ENCODE assay signal across 1 cellular context in the genomic region with DNA sequence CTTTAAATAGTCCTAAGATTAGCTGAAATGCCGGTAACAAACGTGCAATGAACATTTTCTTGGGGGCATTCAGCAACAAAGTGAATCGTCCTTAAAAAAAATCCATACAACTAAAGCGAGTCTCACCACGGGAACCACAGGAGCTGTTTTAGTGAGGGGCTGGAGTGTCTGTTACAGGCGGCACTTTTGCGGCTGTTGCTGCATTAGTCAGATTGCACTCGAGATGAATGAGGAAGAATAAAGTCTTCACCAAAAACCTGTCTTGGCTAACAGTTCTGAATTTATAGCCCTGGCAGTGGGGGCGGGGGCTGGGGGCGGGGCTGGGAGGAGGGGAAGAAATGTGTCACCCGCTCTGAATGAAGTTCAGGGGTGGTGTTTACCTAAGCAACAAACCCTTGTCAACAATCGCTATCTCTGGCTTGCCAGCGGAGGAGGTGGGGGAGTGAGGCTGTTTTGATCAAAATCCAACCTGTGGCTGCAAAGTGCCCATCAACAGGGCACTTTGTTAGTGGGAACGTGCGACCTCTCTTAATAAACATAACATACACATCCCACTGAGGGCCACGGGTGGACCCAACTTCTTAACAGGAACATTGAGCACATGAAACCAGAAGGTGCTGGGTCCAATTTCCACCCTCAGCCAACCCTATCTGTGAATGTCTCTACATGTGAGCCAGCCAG.
TF ChIP-seq lines count a peak whose summit lies in the region.

No MANE protein-coding gene starts in this region.

TF ChIP-seq in HepG2, 621 proteins besides CTCF, POLR2A, EP300 and RAD21 (continued from another document and continues in another):
- TF ChIP-seq UBTF (CRISPR knock-in tag; IDR thresholded peaks at IDR 0.05), result no peak
- TF ChIP-seq SOX13 (IDR thresholded peaks at IDR 0.05), result no peak
- peak in 1 of 2 experiments; percentile 60; a peak in 1 of 4 replicates for TF ChIP-seq SOX13 (CRISPR knock-in tag; conservative IDR thresholded peaks at IDR 0.05 in 1 of 2, IDR thresholded peaks at IDR 0.05 in 1 of 2)
- TF ChIP-seq, protein P1, sequence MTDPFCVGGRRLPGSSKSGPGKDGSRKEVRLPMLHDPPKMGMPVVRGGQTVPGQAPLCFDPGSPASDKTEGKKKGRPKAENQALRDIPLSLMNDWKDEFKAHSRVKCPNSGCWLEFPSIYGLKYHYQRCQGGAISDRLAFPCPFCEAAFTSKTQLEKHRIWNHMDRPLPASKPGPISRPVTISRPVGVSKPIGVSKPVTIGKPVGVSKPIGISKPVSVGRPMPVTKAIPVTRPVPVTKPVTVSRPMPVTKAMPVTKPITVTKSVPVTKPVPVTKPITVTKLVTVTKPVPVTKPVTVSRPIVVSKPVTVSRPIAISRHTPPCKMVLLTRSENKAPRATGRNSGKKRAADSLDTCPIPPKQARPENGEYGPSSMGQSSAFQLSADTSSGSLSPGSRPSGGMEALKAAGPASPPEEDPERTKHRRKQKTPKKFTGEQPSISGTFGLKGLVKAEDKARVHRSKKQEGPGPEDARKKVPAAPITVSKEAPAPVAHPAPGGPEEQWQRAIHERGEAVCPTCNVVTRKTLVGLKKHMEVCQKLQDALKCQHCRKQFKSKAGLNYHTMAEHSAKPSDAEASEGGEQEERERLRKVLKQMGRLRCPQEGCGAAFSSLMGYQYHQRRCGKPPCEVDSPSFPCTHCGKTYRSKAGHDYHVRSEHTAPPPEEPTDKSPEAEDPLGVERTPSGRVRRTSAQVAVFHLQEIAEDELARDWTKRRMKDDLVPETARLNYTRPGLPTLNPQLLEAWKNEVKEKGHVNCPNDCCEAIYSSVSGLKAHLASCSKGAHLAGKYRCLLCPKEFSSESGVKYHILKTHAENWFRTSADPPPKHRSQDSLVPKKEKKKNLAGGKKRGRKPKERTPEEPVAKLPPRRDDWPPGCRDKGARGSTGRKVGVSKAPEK (CRISPR knock-in tag; IDR thresholded peaks at IDR 0.05; ENCODE audit: borderline replicate concordance), result no peak
- TF ChIP-seq EEA1 (CRISPR knock-in tag; IDR thresholded peaks at IDR 0.05; ENCODE audit: borderline replicate concordance), result no peak
- TF ChIP-seq ZNF563 (CRISPR knock-in tag; IDR thresholded peaks at IDR 0.05), result no peak
- TF ChIP-seq ZNF431 (CRISPR knock-in tag; IDR thresholded peaks at IDR 0.05; ENCODE audit: borderline replicate concordance, low read depth), result no peak
- TF ChIP-seq SALL1 (CRISPR knock-in tag; IDR thresholded peaks at IDR 0.05), result peak; percentile 57
- TF ChIP-seq ZKSCAN5 (CRISPR knock-in tag; IDR thresholded peaks at IDR 0.05), result no peak
- TF ChIP-seq ZNF75D (CRISPR knock-in tag; IDR thresholded peaks at IDR 0.05; ENCODE audit: borderline replicate concordance), result no peak
- TF ChIP-seq, protein P2, sequence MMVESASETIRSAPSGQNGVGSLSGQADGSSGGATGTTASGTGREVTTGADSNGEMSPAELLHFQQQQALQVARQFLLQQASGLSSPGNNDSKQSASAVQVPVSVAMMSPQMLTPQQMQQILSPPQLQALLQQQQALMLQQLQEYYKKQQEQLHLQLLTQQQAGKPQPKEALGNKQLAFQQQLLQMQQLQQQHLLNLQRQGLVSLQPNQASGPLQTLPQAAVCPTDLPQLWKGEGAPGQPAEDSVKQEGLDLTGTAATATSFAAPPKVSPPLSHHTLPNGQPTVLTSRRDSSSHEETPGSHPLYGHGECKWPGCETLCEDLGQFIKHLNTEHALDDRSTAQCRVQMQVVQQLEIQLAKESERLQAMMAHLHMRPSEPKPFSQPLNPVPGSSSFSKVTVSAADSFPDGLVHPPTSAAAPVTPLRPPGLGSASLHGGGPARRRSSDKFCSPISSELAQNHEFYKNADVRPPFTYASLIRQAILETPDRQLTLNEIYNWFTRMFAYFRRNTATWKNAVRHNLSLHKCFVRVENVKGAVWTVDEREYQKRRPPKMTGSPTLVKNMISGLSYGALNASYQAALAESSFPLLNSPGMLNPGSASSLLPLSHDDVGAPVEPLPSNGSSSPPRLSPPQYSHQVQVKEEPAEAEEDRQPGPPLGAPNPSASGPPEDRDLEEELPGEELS (CRISPR knock-in tag; IDR thresholded peaks at IDR 0.05), result peak; percentile 95
- TF ChIP-seq CHCHD3 (CRISPR knock-in tag; IDR thresholded peaks at IDR 0.05), result no peak
- TF ChIP-seq SOX5 (CRISPR knock-in tag; IDR thresholded peaks at IDR 0.05; ENCODE audit: borderline replicate concordance), result peak; percentile 29; the same call in 1 of the 2 replicates
- peak; percentile 18 for TF ChIP-seq TEAD3 (CRISPR knock-in tag; optimal IDR thresholded peaks at IDR 0.05; ENCODE audit: borderline replicate concordance)
- TF ChIP-seq HOXA9 (CRISPR knock-in tag; IDR thresholded peaks at IDR 0.05; ENCODE audit: borderline replicate concordance), result no peak
- TF ChIP-seq ONECUT2 (CRISPR knock-in tag; IDR thresholded peaks at IDR 0.05), result no peak
- peak; percentile 7; the same call in 1 of the 2 replicates for TF ChIP-seq RARA (CRISPR knock-in tag; IDR thresholded peaks at IDR 0.05)
- no peak for TF ChIP-seq ZNF274 (CRISPR knock-in tag; IDR thresholded peaks at IDR 0.05)
- TF ChIP-seq ZNF597 (CRISPR knock-in tag; IDR thresholded peaks at IDR 0.05), result no peak
- TF ChIP-seq ZNF556 (CRISPR knock-in tag; IDR thresholded peaks at IDR 0.05; ENCODE audit: borderline replicate concordance), result no peak
- no peak for TF ChIP-seq ZNF142 (CRISPR knock-in tag; IDR thresholded peaks at IDR 0.05)
- no peak for TF ChIP-seq REST (IDR thresholded peaks at IDR 0.05; ENCODE audit: borderline replicate concordance in 1 of 2, low read depth in 1 of 2, low read length in 2 of 2)
- no peak for TF ChIP-seq POLR2AphosphoS5 (IDR thresholded peaks at IDR 0.05; ENCODE audit: low read depth, low read length)
- TF ChIP-seq ZBTB7B (CRISPR knock-in tag; IDR thresholded peaks at IDR 0.05), result no peak
- TF ChIP-seq PHF5A (CRISPR knock-in tag; IDR thresholded peaks at IDR 0.05; ENCODE audit: low read depth, unreplicated experiment), result no peak
- TF ChIP-seq ARID3A (IDR thresholded peaks at IDR 0.05; ENCODE audit: low read depth, low read length), result 0 out of 2 replicates have a peak, but pooled peaks have one; percentile 35
- no peak for TF ChIP-seq NFRKB (IDR thresholded peaks at IDR 0.05)
- TF ChIP-seq MTA3 (CRISPR knock-in tag; IDR thresholded peaks at IDR 0.05), result no peak
- no peak for TF ChIP-seq MLLT10 (CRISPR knock-in tag; IDR thresholded peaks at IDR 0.05)
- no peak for TF ChIP-seq SMAD1 (CRISPR knock-in tag; IDR thresholded peaks at IDR 0.05; ENCODE audit: borderline replicate concordance, low read depth)
- no peak for TF ChIP-seq TSC22D2 (CRISPR knock-in tag; IDR thresholded peaks at IDR 0.05; ENCODE audit: borderline replicate concordance)
- TF ChIP-seq ZNF572 (CRISPR knock-in tag; IDR thresholded peaks at IDR 0.05), result no peak
- TF ChIP-seq ZFX (CRISPR knock-in tag; IDR thresholded peaks at IDR 0.05; ENCODE audit: low read depth), result no peak
- no peak for TF ChIP-seq SNRNP70 (IDR thresholded peaks at IDR 0.05; ENCODE audit: low read depth, low read length)
- no peak; the same call in 1 of the 2 replicates for TF ChIP-seq CREM (IDR thresholded peaks at IDR 0.05)
- TF ChIP-seq CREM (CRISPR knock-in tag; IDR thresholded peaks at IDR 0.05), result no peak
- no peak for TF ChIP-seq IKZF1 (IDR thresholded peaks at IDR 0.05)
- TF ChIP-seq RCOR2 (CRISPR knock-in tag; IDR thresholded peaks at IDR 0.05), result no peak
- TF ChIP-seq ZSCAN9 (CRISPR knock-in tag; IDR thresholded peaks at IDR 0.05; ENCODE audit: borderline replicate concordance), result no peak
- TF ChIP-seq SKI (IDR thresholded peaks at IDR 0.05; ENCODE audit: partially characterized antibody), result no peak
- TF ChIP-seq ZBTB21 (CRISPR knock-in tag; IDR thresholded peaks at IDR 0.05), result no peak
- no peak for TF ChIP-seq TCF7L2 (IDR thresholded peaks at IDR 0.05; ENCODE audit: low read depth, low read length)
- no peak for TF ChIP-seq SMAD9 (CRISPR knock-in tag; IDR thresholded peaks at IDR 0.05)
